ENCODE assay signal across 17 cellular contexts in the genomic region with DNA sequence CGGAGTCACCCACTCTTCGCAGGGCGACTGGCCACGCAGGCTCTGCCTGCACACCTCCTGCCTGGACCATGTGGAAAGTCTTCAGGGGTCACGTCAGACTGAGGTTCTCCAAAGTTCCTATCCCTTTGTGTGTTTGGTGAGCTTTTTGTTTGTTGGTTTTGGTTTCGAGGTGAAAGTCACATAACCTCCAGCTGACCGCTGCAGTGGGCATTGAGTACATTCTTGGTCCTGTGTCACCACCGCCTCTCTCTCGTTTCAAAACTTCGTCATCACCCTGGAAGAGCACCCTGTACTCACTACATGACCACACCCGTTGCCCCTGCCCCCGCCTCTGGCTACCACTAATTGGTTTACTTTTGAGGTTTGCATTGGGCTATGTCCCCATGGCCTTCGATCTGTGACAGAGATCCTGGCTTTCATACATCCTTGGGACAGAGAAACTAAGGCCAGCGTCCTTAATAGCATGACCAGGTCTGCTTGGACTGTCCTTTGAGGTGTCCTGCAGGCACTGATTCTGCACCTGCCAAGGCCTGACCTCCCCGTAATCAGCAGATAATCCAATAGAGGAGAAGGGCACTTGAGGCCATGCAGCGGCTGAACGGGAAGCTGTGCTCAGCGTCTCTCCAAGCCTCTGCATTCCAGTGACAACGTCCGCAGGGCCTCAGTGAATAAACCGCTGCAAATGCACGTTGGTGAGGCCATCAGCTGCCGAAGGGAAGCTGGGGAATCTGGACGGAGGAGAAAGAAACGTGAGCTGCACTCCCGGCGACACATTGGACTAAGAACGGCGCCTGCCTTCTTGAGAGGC. TPM values are rescaled to one million over a fixed set of nuclear protein-coding genes. Genes with fewer than 3 reads are reported as not detected.
A peak's percentile ranks its signal among the peaks of the same experiment; 100 is the strongest.
DNase-seq lines count a peak whose midpoint lies in the region; ATAC-seq and TF ChIP-seq lines count a peak whose summit lies in the region.
"Had no signal": no experiment of that assay in that cellular context is flagged by ENCODE, and none has a peak within 500 bp of the region (broad histone marks: within the 10 kb centered on the region; RNA-seq: fewer than 3 reads in every experiment).

No MANE protein-coding gene starts in this region.

- H3K4me2 ChIP-seq in MM.1S (ENCODE audit: low read depth, low read length) = no peak overlapping the region

- peaks cover 63% of the 10 kb centered on the region for H3K4me1 Mint-ChIP-seq in brain
- H3K4me1 Mint-ChIP-seq: activated naive CD8-positive, alpha-beta T cell treated with anti-CD3 and anti-CD28 coated beads, Interleukin-2, amount 10 ng/mL, durations not matched to agents 7 days and 5 days had no signal

- H3K9me3 ChIP-seq in right atrium auricular region (no peaks in the 10 kb centered on the region), lower lobe of right lung (no peaks in the 10 kb centered on the region), stomach (no peaks in the 10 kb centered on the region), MM.1S (replicated peaks; ENCODE audit: insufficient read depth, low read length) (no peaks in the 10 kb centered on the region)
- H3K9me3 ChIP-seq: colonic mucosa, upper lobe of left lung had no signal

- TF ChIP-seq EP300 in stomach (IDR thresholded peaks at IDR 0.05) = no peak

- H3K36me3 ChIP-seq in right atrium auricular region (no peaks in the 10 kb centered on the region), lower lobe of right lung (peaks cover 14% of the 10 kb centered on the region), stomach (peaks cover 0 to 21% (median 9%) of the 10 kb centered on the region in 4 donors), MM.1S (replicated peaks; ENCODE audit: insufficient read depth, low read length) (no peaks in the 10 kb centered on the region)
- H3K36me3 ChIP-seq: colonic mucosa had no signal

- no peak overlapping the region for H3K4me3 ChIP-seq in right atrium auricular region
- H3K4me3 ChIP-seq in lower lobe of right lung = no peak overlapping the region
- no peak overlapping the region for H3K4me3 ChIP-seq in stomach
- no peak overlapping the region for H3K4me3 ChIP-seq in MM.1S (ENCODE audit: low read length)
- H3K4me3 ChIP-seq: colonic mucosa, upper lobe of left lung had no signal

- no peak overlapping the region for H3K9ac ChIP-seq in MM.1S (ENCODE audit: low read length)

- WGBS in stomach, 5 donors = 36 to 58% (median 53%) methylated on average over 29 of the region's 29 CpGs

- H3K79me2 ChIP-seq in MM.1S (ENCODE audit: low read length) = no peaks in the 10 kb centered on the region

- no peak for TF ChIP-seq CTCF in right atrium auricular region (IDR thresholded peaks at IDR 0.05)
- TF ChIP-seq CTCF in brain (conservative IDR thresholded peaks at IDR 0.05) = no peak
- no peak for TF ChIP-seq CTCF in lower lobe of right lung (IDR thresholded peaks at IDR 0.05)
- TF ChIP-seq CTCF in stomach (IDR thresholded peaks at IDR 0.05) = no peak
- no peak for TF ChIP-seq CTCF in MM.1S (IDR thresholded peaks at IDR 0.05; ENCODE audit: low read length)

- H3K27me3 Mint-ChIP-seq in brain = no peaks in the 10 kb centered on the region

- H3K4me1 ChIP-seq in right atrium auricular region = peaks cover 0 to 62% of the 10 kb centered on the region in 2 donors
- H3K4me1 ChIP-seq in lower lobe of right lung = peaks cover 41% of the 10 kb centered on the region
- H3K4me1 ChIP-seq in stomach = peaks cover 69 to 98% (median 90%) of the 10 kb centered on the region in 4 donors
- H3K4me1 ChIP-seq in MM.1S (ENCODE audit: low read length) = peaks cover 9% of the 10 kb centered on the region

- H4K20me1 ChIP-seq in MM.1S (ENCODE audit: insufficient read depth, low read length) = no peaks in the 10 kb centered on the region

- H3K9me3 Mint-ChIP-seq in brain = peaks cover 0 to 9% (median 3%) of the 10 kb centered on the region in 5 experiments
- H3K9me3 Mint-ChIP-seq: activated naive CD8-positive, alpha-beta T cell treated with anti-CD3 and anti-CD28 coated beads, Interleukin-2, amount 10 ng/mL, durations not matched to agents 7 days and 5 days had no signal

- intact Hi-C loops in Right ventricle myocardium superior (cut with DNase I) (no loop called here), lower lobe of right lung (cut with DNase I) (no loop called here), stomach (cut with DNase I; ENCODE audit: low total_unique reads) (no loop called here)

- DNase-seq in Right ventricle myocardium superior (no peak), right atrium auricular region (ENCODE audit: low spot score) (no peak), lower lobe of right lung (no peak), stomach (peak; percentile 78), MM.1S (no peak), A172 (ENCODE audit: low spot score) (no peak)
- DNase-seq: ACHN; activated naive CD8-positive, alpha-beta T cell treated with anti-CD3 and anti-CD28 coated beads, Interleukin-2, amount 10 ng/mL, durations not matched to agents 7 days and 5 days; colonic mucosa; Kasumi-1; midbrain; NCI-H187 treated with DMSO at 0.1 percent for 48 hours; NK-92 treated with Interleukin-12 subunit alpha and Interleukin-12 subunit beta, amount 100 ng/mL, for 24 hours; stimulated activated CD4-positive, alpha-beta T cell treated with anti-CD3 and anti-CD28 coated beads, Interleukin-2, amount 100 ng/mL, for 24 hours had no signal

- H3K27me3 ChIP-seq in right atrium auricular region (no peaks in the 10 kb centered on the region), lower lobe of right lung (ENCODE audit: low read depth) (no peaks in the 10 kb centered on the region), stomach (no peaks in the 10 kb centered on the region), MM.1S (replicated peaks; ENCODE audit: insufficient read depth, low read length) (no peaks in the 10 kb centered on the region)
- H3K27me3 ChIP-seq: colonic mucosa, upper lobe of left lung had no signal

- H3K4me3 Mint-ChIP-seq in brain = no peak overlapping the region
- H3K4me3 Mint-ChIP-seq: activated naive CD8-positive, alpha-beta T cell treated with anti-CD3 and anti-CD28 coated beads, Interleukin-2, amount 10 ng/mL, durations not matched to agents 7 days and 5 days had no signal

- peaks cover 80% of the 10 kb centered on the region for H3K36me3 Mint-ChIP-seq in brain
- H3K36me3 Mint-ChIP-seq: activated naive CD8-positive, alpha-beta T cell treated with anti-CD3 and anti-CD28 coated beads, Interleukin-2, amount 10 ng/mL, durations not matched to agents 7 days and 5 days had no signal

- H2AFZ ChIP-seq in MM.1S (ENCODE audit: low read length) = no peak overlapping the region

- peak overlapping the region in 1 of 2 donors; percentile 49 for H3K27ac ChIP-seq in right atrium auricular region
- no peak overlapping the region for H3K27ac ChIP-seq in lower lobe of right lung
- peak overlapping the region; percentile 47 to 90 (median 84) for H3K27ac ChIP-seq in stomach
- no peak overlapping the region for H3K27ac ChIP-seq in MM.1S (ENCODE audit: low read length)
- H3K27ac ChIP-seq: colonic mucosa had no signal

- no peaks in the 10 kb centered on the region for H3K9me2 ChIP-seq in MM.1S (replicated peaks; ENCODE audit: insufficient read depth, low read length)

- H3F3A ChIP-seq in MM.1S (ENCODE audit: insufficient read depth, low read length) = peaks cover 7% of the 10 kb centered on the region

- ATAC-seq in Right ventricle myocardium superior (ENCODE audit: poor library complexity) (peak; percentile 48), lower lobe of right lung (peak; percentile 55 to 56), HG03442 (IDR thresholded peaks at IDR 0.05; ENCODE audit: unreplicated experiment) (no peak)

- peak overlapping the region; percentile 24 to 92 (median 37) for H3K27ac Mint-ChIP-seq in brain
- H3K27ac Mint-ChIP-seq: activated naive CD8-positive, alpha-beta T cell treated with anti-CD3 and anti-CD28 coated beads, Interleukin-2, amount 10 ng/mL, durations not matched to agents 7 days and 5 days had no signal

- no peak for TF ChIP-seq POLR2A in stomach (IDR thresholded peaks at IDR 0.05)

RNA-seq across cellular contexts. Expression of a gene that starts 46.8 kb away (rescaled TPM):
- total RNA-seq in Right ventricle myocardium superior = 9.0 TPM
- 10 to 100 TPM; 27.2 to 34.5 TPM for total RNA-seq in right atrium auricular region
- 78.4 TPM for polyA plus RNA-seq in brain (ENCODE audit: insufficient read depth, low read depth, low replicate concordance)
- 36.8 TPM for total RNA-seq in lower lobe of right lung
- total RNA-seq in stomach = 10 to 100 TPM; 12.8 to 54.0 (median 41.5) TPM
- polyA plus RNA-seq in stomach = 10 to 100 TPM; 10.2 to 20.0 (median 17.6) TPM
- total RNA-seq in A172 (2014; rRNA removed; shearing (Covaris generic)) = 53.3 and 56.4 TPM in 2 replicates

Comparison
In these comparisons a context has a peak if more than half of its experiments do, and no peak if none do; other contexts are left out.
1. H3K27ac ChIP-seq: peak in stomach (5 of 5); none in lower lobe of right lung (single experiment) and MM.1S (single experiment).